ENCODE assay signal across 8 cellular contexts in the genomic region with DNA sequence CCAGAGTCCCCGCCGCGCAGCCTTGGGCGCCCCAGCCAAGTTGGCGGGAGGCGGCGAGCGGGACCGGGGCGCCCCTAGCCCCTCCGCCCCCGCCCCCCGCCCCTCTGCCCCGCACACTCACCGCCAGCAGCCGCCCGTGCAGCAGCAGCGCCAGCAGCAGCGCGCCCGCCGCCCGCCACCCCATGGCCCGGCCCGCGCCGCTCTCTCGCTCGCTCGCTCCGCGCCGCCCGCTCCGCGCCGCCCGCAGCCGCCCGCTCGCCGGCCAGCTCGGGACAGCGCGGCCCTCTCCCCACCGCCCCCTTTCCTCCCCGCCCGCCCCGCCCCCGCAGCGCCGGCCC. TPM values are rescaled to one million over a fixed set of nuclear protein-coding genes. Genes with fewer than 3 reads are reported as not detected.
DNase-seq lines count a peak whose midpoint lies in the region; ATAC-seq and TF ChIP-seq lines count a peak whose summit lies in the region.

Gene HSPG2, minus strand, starts transcription at position 277 of the 338 bp plus-strand sequence. Its CDS starts 93 bp downstream, at position 184.

- H3K4me3 ChIP-seq in GM23248, result peak within 1 kb of the TSS; percentile 89
- peak within 1 kb of the TSS; percentile 57 to 91 (median 75) for H3K4me3 ChIP-seq in heart right ventricle
- H3K4me3 ChIP-seq in retinal pigment epithelial cell (ENCODE audit: low read length), result peak within 1 kb of the TSS; percentile 80

- H3K27me3 ChIP-seq in GM23248 (replicated peaks; ENCODE audit: insufficient read depth) (no peaks in the 10 kb centered on the region), heart right ventricle (peaks cover 0 to 9% (median 0%) of the 10 kb centered on the region in 7 donors)

- H3K9me2 ChIP-seq in GM23248 (ENCODE audit: insufficient read depth), result no peaks in the 10 kb centered on the region

- H3K27ac Mint-ChIP-seq in activated CD4-positive, alpha-beta memory T cell treated with anti-CD3 and anti-CD28 coated beads for 36 hours, result peak within 1 kb of the TSS; percentile 10

- ATAC-seq in heart right ventricle (no peak), HG02885 (IDR thresholded peaks at IDR 0.05; ENCODE audit: poor library complexity, unreplicated experiment) (no peak)

- in situ Hi-C loops in GM23248 (cut with MboI), result no loop called here

- CTCF ChIA-PET in activated CD4-positive, alpha-beta memory T cell treated with anti-CD3 and anti-CD28 coated beads for 36 hours (lab: Charles Lee), result no interaction called here

- intact Hi-C loops in activated CD4-positive, alpha-beta memory T cell treated with anti-CD3 and anti-CD28 coated beads for 36 hours (cut with micrococcal nuclease), result no loop called here
- intact Hi-C loops in heart right ventricle (cut with DNase I), result loop anchor here in 6 of 10 donors (2.0 to 5.0 kb wide), 3 partner anchors 26 to 40 kb away; no protein-coding TSS in a partner anchor

- H3K4me1 ChIP-seq in GM23248 (ENCODE audit: insufficient read depth) (peaks cover 62% of the 10 kb centered on the region), heart right ventricle (peaks cover 36 to 89% (median 66%) of the 10 kb centered on the region in 9 donors)

- POLR2A ChIA-PET in activated CD4-positive, alpha-beta memory T cell treated with anti-CD3 and anti-CD28 coated beads for 36 hours (lab: Charles Lee), result no interaction called here

- H3K79me2 ChIP-seq in GM23248 (ENCODE audit: insufficient read depth), result peaks cover 46% of the 10 kb centered on the region

- H2AFZ ChIP-seq in GM23248, result peak within 1 kb of the TSS; percentile 70

- H3K9me3 ChIP-seq in GM23248 (ENCODE audit: low read depth) (no peaks in the 10 kb centered on the region), heart right ventricle (no peaks in the 10 kb centered on the region)

- peak within 1 kb of the TSS; percentile 73 for H3K4me3 Mint-ChIP-seq in activated CD4-positive, alpha-beta memory T cell treated with anti-CD3 and anti-CD28 coated beads for 36 hours

- no peaks in the 10 kb centered on the region for H3K9me3 Mint-ChIP-seq in activated CD4-positive, alpha-beta memory T cell treated with anti-CD3 and anti-CD28 coated beads for 36 hours

- H3K4me2 ChIP-seq in GM23248 (ENCODE audit: unreplicated experiment), result peak within 1 kb of the TSS; percentile 99

- H3K27ac ChIP-seq in GM23248, result peak within 1 kb of the TSS; percentile 100
- peak within 1 kb of the TSS; percentile 89 to 99 (median 94) for H3K27ac ChIP-seq in heart right ventricle

- H3K36me3 ChIP-seq in GM23248 (ENCODE audit: low read depth), result no peaks in the 10 kb centered on the region
- peaks cover 0 to 11% (median 0%) of the 10 kb centered on the region in 9 donors for H3K36me3 ChIP-seq in heart right ventricle

- H3F3A ChIP-seq in GM23248 (ENCODE audit: insufficient read depth), result peaks cover 66% of the 10 kb centered on the region

- H3K36me3 Mint-ChIP-seq in activated CD4-positive, alpha-beta memory T cell treated with anti-CD3 and anti-CD28 coated beads for 36 hours, result no peaks in the 10 kb centered on the region

- peaks cover 12% of the 10 kb centered on the region for H3K27me3 Mint-ChIP-seq in activated CD4-positive, alpha-beta memory T cell treated with anti-CD3 and anti-CD28 coated beads for 36 hours

- peak within 1 kb of the TSS; percentile 100 for H3K9ac ChIP-seq in GM23248

- 0% methylated on average over 8 to 15 of the region's 52 CpGs for WGBS in GM23248 (ENCODE audit: low coverage in 1 of 2, low lambda C conversion rate in 2 of 2, missing lambda C conversion rate in 2 of 2), 2 experiments
- 0 to 1% methylated on average over 11 to 44 of the region's 52 CpGs for WGBS in heart right ventricle, 2 donors

- TF ChIP-seq CTCF in heart right ventricle (IDR thresholded peaks at IDR 0.05), result no peak
- no peak for TF ChIP-seq CTCF in retinal pigment epithelial cell (conservative IDR thresholded peaks at IDR 0.05; ENCODE audit: low read depth, low read length)

- H3K4me1 Mint-ChIP-seq in activated CD4-positive, alpha-beta memory T cell treated with anti-CD3 and anti-CD28 coated beads for 36 hours (ENCODE audit: low read depth), result peaks cover 13% of the 10 kb centered on the region

- no peaks in the 10 kb centered on the region for H4K20me1 ChIP-seq in GM23248 (ENCODE audit: insufficient read depth)

- DNase-seq in GM23248, result no peak
- no peak for DNase-seq in activated CD4-positive, alpha-beta memory T cell treated with anti-CD3 and anti-CD28 coated beads for 36 hours
- no peak for DNase-seq in heart right ventricle
- no peak for DNase-seq in retinal pigment epithelial cell (ENCODE audit: low read depth)
- no peak for DNase-seq in KG1 (lab: John Stamatoyannopoulos, UW)
- no peak for DNase-seq in HPDE6-E6E7 (ENCODE audit: extremely low spot score)
- no peak for DNase-seq in stimulated activated naive CD4-positive, alpha-beta T cell treated with Interleukin-2 at 50 U/mL for 16 hours (lab: John Stamatoyannopoulos, UW)

RNA-seq across cellular contexts. Expression of gene HSPG2, which starts in this region (rescaled TPM):
- 407 and 458 TPM in 2 replicates for total RNA-seq in GM23248 (2014; rRNA removed; shearing (Covaris generic))
- polyA plus RNA-seq in GM23248 (2016; fragmentation: Nextera tagmentation; extraction: Ambion mirVana) (123 and 126 TPM in 2 replicates), heart right ventricle (100 to 1,000 TPM; 221 to 276 TPM)
- 1 to 10 TPM; 2.8 to 3.7 TPM for total RNA-seq in activated CD4-positive, alpha-beta memory T cell treated with anti-CD3 and anti-CD28 coated beads for 36 hours
- total RNA-seq in heart right ventricle, result 100 to 1,000 TPM; 249 to 508 (median 320) TPM

Comparison
In these comparisons a context has a peak if more than half of its experiments do, and no peak if none do; other contexts are left out.
1. RNA of gene HSPG2 (total RNA-seq): 407 to 458 TPM in GM23248 and 249 to 508 TPM in heart right ventricle; 2.8 to 3.7 TPM in activated CD4-positive, alpha-beta memory T cell treated with anti-CD3 and anti-CD28 coated beads for 36 hours; every median in the first group is over 10 times any median in the second.
2. Peak in every context shown above with its lines, with median percentiles within 50 percentile points of each other: H3K4me3 ChIP-seq.